In the genomic region with DNA sequence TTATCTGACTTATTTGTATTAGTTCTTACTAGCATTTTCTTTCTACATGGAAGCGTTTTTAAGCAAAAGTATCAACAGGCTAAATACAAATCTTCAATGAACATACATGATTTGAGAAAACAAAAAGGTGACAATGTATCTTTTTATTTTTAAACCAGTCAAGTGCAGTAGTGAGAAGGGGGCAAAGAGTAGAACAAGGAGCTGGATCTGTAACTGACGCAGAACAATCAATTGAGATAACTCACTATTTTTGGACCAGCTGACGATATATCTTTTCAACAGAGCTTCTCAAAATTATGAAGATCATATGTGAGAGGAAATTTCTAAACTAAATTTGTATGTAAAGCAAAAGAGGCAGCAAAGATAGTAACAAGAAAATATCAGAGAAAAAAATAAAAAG, we compare ENCODE assay signal across 23 cellular contexts.
"Had no signal": no experiment of that assay in that cellular context is flagged by ENCODE, and none has a peak within 500 bp of the region (broad histone marks: within the 10 kb centered on the region; RNA-seq: fewer than 3 reads in every experiment).

No MANE protein-coding gene starts in this region.

- H3K27me3 ChIP-seq: colonic mucosa, esophagus squamous epithelium, hepatocyte, ovary, right lobe of liver, tibial nerve, upper lobe of right lung, uterus had no signal

- DNase-seq: colonic mucosa; effector memory CD4-positive, alpha-beta T cell; erythroblast; esophagus squamous epithelium; foreskin melanocyte; glutamatergic neuron; left colon; natural killer cell; occipital lobe; ovary; posterior cingulate gyrus; psoas muscle; right lobe of liver; small intestine; stimulated activated CD4-positive, alpha-beta T cell treated with anti-CD3 and anti-CD28 coated beads, Interleukin-15, amount 100 ng/mL, for 24 hours; stimulated activated CD4-positive, alpha-beta T cell treated with anti-CD3 and anti-CD28 coated beads, Interleukin-2, amount 100 ng/mL, for 48 hours; stimulated activated naive B cell treated with anti-CD40 and anti-IgM and Interleukin-4, amounts not matched to agents 10 μg/mL and 1 μg/mL and 100 μg/mL, for 72 hours; upper lobe of right lung; uterus had no signal

- H2AFZ ChIP-seq: hepatocyte had no signal

- H3K4me3 ChIP-seq: colonic mucosa, esophagus squamous epithelium, hepatocyte, lung, ovary, psoas muscle, right lobe of liver, thoracic aorta, tibial nerve, upper lobe of right lung, uterus had no signal

- H3K27ac ChIP-seq: colonic mucosa, esophagus squamous epithelium, hepatocyte, ovary, psoas muscle, right lobe of liver, thoracic aorta, tibial nerve, upper lobe of right lung, uterus had no signal

- H3K36me3 ChIP-seq: colonic mucosa, ovary, right lobe of liver, upper lobe of right lung, uterus had no signal

- H3K4me2 ChIP-seq: hepatocyte had no signal

- H3K9me3 ChIP-seq: colonic mucosa, esophagus squamous epithelium, ovary, psoas muscle, right lobe of liver, thoracic aorta, tibial nerve, upper lobe of right lung, uterus had no signal

- ATAC-seq: left colon; natural killer cell; psoas muscle; right lobe of liver; stimulated activated naive B cell treated with anti-CD40 and anti-IgM and Interleukin-4, amounts not matched to agents 10 μg/mL and 1 μg/mL and 100 μg/mL, for 72 hours; upper lobe of right lung had no signal
